ENCODE assay signal across 2 cellular contexts in genomic region chr22:31345331-31346254, GRCh38.
TF ChIP-seq lines count a peak whose summit lies in the region.

No MANE protein-coding gene starts in this region.

TF ChIP-seq in A549, 52 proteins besides CTCF, POLR2A, EP300 and RAD21:
- TF ChIP-seq HOXB5 (CRISPR knock-in tag; IDR thresholded peaks at IDR 0.05), result 0 out of 2 replicates have a peak, but pooled peaks have one; percentile 22
- peak in 1 of 2 experiments; percentile 84; a peak in 2 of 5 replicates for TF ChIP-seq JUN (IDR thresholded peaks at IDR 0.05)
- peak; percentile 46; the same call in 1 of the 3 replicates for TF ChIP-seq BCL3 (IDR thresholded peaks at IDR 0.05)
- TF ChIP-seq MAX (IDR thresholded peaks at IDR 0.05), result peak; percentile 53; the same call in 1 of the 2 replicates
- TF ChIP-seq SMC3 (IDR thresholded peaks at IDR 0.05), result peak; percentile 49; the same call in 2 of the 3 replicates
- TF ChIP-seq ATOH8 (CRISPR knock-in tag; IDR thresholded peaks at IDR 0.05; ENCODE audit: low read depth), result 0 out of 2 replicates have a peak, but pooled peaks have one; percentile 27
- TF ChIP-seq FOSL2 (IDR thresholded peaks at IDR 0.05), result no peak
- no peak for TF ChIP-seq FOSL2 (CRISPR knock-in tag; IDR thresholded peaks at IDR 0.05)
- no peak for TF ChIP-seq HEYL (CRISPR knock-in tag; IDR thresholded peaks at IDR 0.05)
TF ChIP-seq in A549: peak in this region for 6.

TF ChIP-seq in HepG2, 621 proteins besides CTCF, POLR2A, EP300 and RAD21 (continues in another document):
- TF ChIP-seq ZNF331 (CRISPR knock-in tag; IDR thresholded peaks at IDR 0.05) (peak; percentile 12; the same call in 1 of the 2 replicates), FOXA3 (CRISPR knock-in tag; IDR thresholded peaks at IDR 0.05) (peak; percentile 44; the same call in 1 of the 2 replicates), AGO2 (optimal IDR thresholded peaks at IDR 0.05; ENCODE audit: low read depth, low read length) (peak; percentile 67), ZNF160 (CRISPR knock-in tag; IDR thresholded peaks at IDR 0.05) (0 out of 2 replicates have a peak, but pooled peaks have one; percentile 32), KAT7 (CRISPR knock-in tag; IDR thresholded peaks at IDR 0.05; ENCODE audit: borderline replicate concordance) (peak; percentile 64; the same call in 1 of the 2 replicates), TFE3 (CRISPR knock-in tag; IDR thresholded peaks at IDR 0.05) (no peak), REPIN1 (CRISPR knock-in tag; IDR thresholded peaks at IDR 0.05; ENCODE audit: borderline replicate concordance, low read depth) (peak; percentile 66; the same call in 1 of the 2 replicates), KAT2B (IDR thresholded peaks at IDR 0.05; ENCODE audit: borderline replicate concordance, low read depth, low read length) (no peak), STAG1 (CRISPR knock-in tag; IDR thresholded peaks at IDR 0.05) (peak; percentile 50), TMF1 (CRISPR knock-in tag; IDR thresholded peaks at IDR 0.05; ENCODE audit: low read depth) (peak; percentile 58; the same call in 1 of the 2 replicates), HNF1A (IDR thresholded peaks at IDR 0.05; ENCODE audit: low read depth) (no peak), HNF1A (CRISPR knock-in tag; IDR thresholded peaks at IDR 0.05; ENCODE audit: borderline replicate concordance) (peak; percentile 17; the same call in 1 of the 2 replicates), TFDP2 (CRISPR knock-in tag; IDR thresholded peaks at IDR 0.05) (peak; percentile 21; the same call in 1 of the 2 replicates), RBFOX2 (IDR thresholded peaks at IDR 0.05; ENCODE audit: low read depth, low read length) (peak; percentile 90), KLF13 (CRISPR knock-in tag; IDR thresholded peaks at IDR 0.05) (no peak), NFKB2 (CRISPR knock-in tag; IDR thresholded peaks at IDR 0.05; ENCODE audit: borderline replicate concordance) (no peak), KDM1A (CRISPR knock-in tag; IDR thresholded peaks at IDR 0.05) (no peak), ZNF546 (CRISPR knock-in tag; conservative IDR thresholded peaks at IDR 0.05) (peak; percentile 35; the same call in 1 of the 2 replicates), TEAD3 (CRISPR knock-in tag; optimal IDR thresholded peaks at IDR 0.05; ENCODE audit: borderline replicate concordance) (no peak), ZNF18 (CRISPR knock-in tag; IDR thresholded peaks at IDR 0.05; ENCODE audit: insufficient replicate concordance) (no peak), U2AF2 (IDR thresholded peaks at IDR 0.05; ENCODE audit: low read depth, low read length) (no peak), POGK (CRISPR knock-in tag; conservative IDR thresholded peaks at IDR 0.05) (peak; percentile 73; the same call in 1 of the 2 replicates), SAP130 (CRISPR knock-in tag; IDR thresholded peaks at IDR 0.05; ENCODE audit: low read depth) (peak; percentile 72), ZFP41 (CRISPR knock-in tag; IDR thresholded peaks at IDR 0.05; ENCODE audit: borderline replicate concordance) (no peak), GMEB2 (CRISPR knock-in tag; IDR thresholded peaks at IDR 0.05; ENCODE audit: low read depth) (0 out of 2 replicates have a peak, but pooled peaks have one; percentile 32), KMT2B (CRISPR knock-in tag; IDR thresholded peaks at IDR 0.05) (peak; percentile 38), ZBTB7A (CRISPR knock-in tag; IDR thresholded peaks at IDR 0.05) (peak; percentile 73; the same call in 1 of the 2 replicates), NONO (IDR thresholded peaks at IDR 0.05) (no peak), NONO (CRISPR knock-in tag; conservative IDR thresholded peaks at IDR 0.05) (peak; percentile 67), ZGPAT (CRISPR knock-in tag; IDR thresholded peaks at IDR 0.05) (peak; percentile 42; the same call in 1 of the 2 replicates), ZFX (CRISPR knock-in tag; IDR thresholded peaks at IDR 0.05; ENCODE audit: low read depth) (peak; percentile 34; the same call in 1 of the 2 replicates), HOXA9 (CRISPR knock-in tag; IDR thresholded peaks at IDR 0.05; ENCODE audit: borderline replicate concordance) (peak; percentile 35; the same call in 1 of the 2 replicates), ATF7-NPFF (CRISPR knock-in tag; IDR thresholded peaks at IDR 0.05; ENCODE audit: low read depth) (no peak), TAF1 (CRISPR knock-in tag; IDR thresholded peaks at IDR 0.05) (no peak), ZC3H13 (CRISPR knock-in tag; IDR thresholded peaks at IDR 0.05) (peak; percentile 96), RORA (CRISPR knock-in tag; IDR thresholded peaks at IDR 0.05) (no peak), ATF4 (CRISPR knock-in tag; IDR thresholded peaks at IDR 0.05) (peak in 1 of 2 experiments; percentile 50; a peak in 2 of 4 replicates), ZNF501 (CRISPR knock-in tag; IDR thresholded peaks at IDR 0.05) (no peak), ZNF556 (CRISPR knock-in tag; IDR thresholded peaks at IDR 0.05; ENCODE audit: borderline replicate concordance) (peak; percentile 54; the same call in 1 of the 2 replicates), ZNF431 (CRISPR knock-in tag; IDR thresholded peaks at IDR 0.05; ENCODE audit: borderline replicate concordance, low read depth) (peak; percentile 52; the same call in 1 of the 2 replicates), BHLHE40 (IDR thresholded peaks at IDR 0.05; ENCODE audit: low read length) (peak; percentile 61; the same call in 1 of the 2 replicates), SKIL (CRISPR knock-in tag; IDR thresholded peaks at IDR 0.05; ENCODE audit: borderline replicate concordance) (peak; percentile 65; the same call in 1 of the 2 replicates), MXI1 (IDR thresholded peaks at IDR 0.05; ENCODE audit: borderline replicate concordance, low read depth, low read length) (peak; percentile 77; the same call in 1 of the 3 replicates), NR3C1 (CRISPR knock-in tag; IDR thresholded peaks at IDR 0.05) (no peak)
